In genomic region chr13:29704648-29705047, GRCh38 we compare ENCODE assay signal across 21 cellular contexts.
DNase-seq lines count a peak whose midpoint lies in the region; ATAC-seq and TF ChIP-seq lines count a peak whose summit lies in the region.
"Had no signal": no experiment of that assay in that cellular context is flagged by ENCODE, and none has a peak within 500 bp of the region (broad histone marks: within the 10 kb centered on the region; RNA-seq: fewer than 3 reads in every experiment).

No MANE protein-coding gene starts in this region.

- TF ChIP-seq POLR2A in heart left ventricle (IDR thresholded peaks at IDR 0.05) = no peak

- H3K36me3 ChIP-seq in heart left ventricle = no peaks in the 10 kb centered on the region
- H3K36me3 ChIP-seq: ascending aorta, tibial artery had no signal

- no peak overlapping the region for H3K27ac ChIP-seq in heart left ventricle
- H3K27ac ChIP-seq: ascending aorta, tibial artery had no signal

- intact Hi-C loops in heart left ventricle (cut with DNase I) = loop anchor here in 3 of 10 donors (2.0 to 10.0 kb wide), 3 partner anchors 90 to 196 kb away; no protein-coding TSS in a partner anchor

- peaks cover 0 to 23% (median 11%) of the 10 kb centered on the region in 12 donors for H3K4me1 ChIP-seq in heart left ventricle
- H3K4me1 ChIP-seq: ascending aorta, Caco-2 had no signal

- H3K27me3 ChIP-seq in heart left ventricle = peaks cover 0 to 3% (median 0%) of the 10 kb centered on the region in 9 donors
- H3K27me3 ChIP-seq: ascending aorta, tibial artery had no signal

- TF ChIP-seq CTCF in heart left ventricle (IDR thresholded peaks at IDR 0.05) = no peak

- no peak overlapping the region for H3K4me3 ChIP-seq in heart left ventricle
- H3K4me3 ChIP-seq: ascending aorta, tibial artery had no signal

- WGBS in heart left ventricle, 4 donors = 6 to 10% (median 8%) methylated on average over 3 of the region's 3 CpGs

- DNase-seq in ELR (ENCODE audit: low read depth) = peak; percentile 16
- peak in 3 of 5 donors; percentile 21 to 63 (median 54) for DNase-seq in heart left ventricle
- peak; percentile 32 for DNase-seq in retina
- DNase-seq in SHP77 treated with DMSO at 0.1 percent for 48 hours (lab: John Stamatoyannopoulos, UW) = no peak
- DNase-seq in pons (ENCODE audit: low spot score) = no peak
- DNase-seq in amygdala (lab: John Stamatoyannopoulos, UW) = no peak
- DNase-seq: activated B cell treated with CpG ODN at 0.5 μM for 24 hours; activated CD4-positive, alpha-beta memory T cell treated with anti-CD3 and anti-CD28 coated beads, Interleukin-2, amount 10 ng/mL, durations not matched to agents 7 days and 5 days; activated naive CD4-positive, alpha-beta T cell treated with Interleukin-2 at 50 U/mL for 16 hours; Caco-2; EL; GOT3; Kasumi-1; left colon; NCI-H1105 treated with DMSO at 0.1 percent for 48 hours; nucleus accumbens; OCI-M1; stimulated activated naive CD4-positive, alpha-beta T cell; tibial artery had no signal

- no peaks in the 10 kb centered on the region for H3K9me3 ChIP-seq in heart left ventricle
- H3K9me3 ChIP-seq: ascending aorta, Caco-2, tibial artery had no signal

- peak; percentile 64 for ATAC-seq in SK-N-SH treated with all-trans-retinoic acid at 6 μM for 48 hours
- peak; percentile 61 to 85 (median 70) for ATAC-seq in heart left ventricle
- ATAC-seq: left colon had no signal

TF ChIP-seq in SK-N-SH treated with all-trans-retinoic acid at 6 μM for 48 hours, 23 proteins besides CTCF, POLR2A, EP300 and RAD21:
- TF ChIP-seq ISL1 (CRISPR knock-in tag; IDR thresholded peaks at IDR 0.05) (no peak), GLIS3 (CRISPR knock-in tag; IDR thresholded peaks at IDR 0.05) (no peak), POU6F1 (CRISPR knock-in tag; IDR thresholded peaks at IDR 0.05; ENCODE audit: borderline replicate concordance, low read depth) (no peak), TCF4 (CRISPR knock-in tag; IDR thresholded peaks at IDR 0.05; ENCODE audit: borderline replicate concordance) (peak; percentile 29; the same call in 1 of the 2 replicates)
- TF ChIP-seq, protein P1, sequence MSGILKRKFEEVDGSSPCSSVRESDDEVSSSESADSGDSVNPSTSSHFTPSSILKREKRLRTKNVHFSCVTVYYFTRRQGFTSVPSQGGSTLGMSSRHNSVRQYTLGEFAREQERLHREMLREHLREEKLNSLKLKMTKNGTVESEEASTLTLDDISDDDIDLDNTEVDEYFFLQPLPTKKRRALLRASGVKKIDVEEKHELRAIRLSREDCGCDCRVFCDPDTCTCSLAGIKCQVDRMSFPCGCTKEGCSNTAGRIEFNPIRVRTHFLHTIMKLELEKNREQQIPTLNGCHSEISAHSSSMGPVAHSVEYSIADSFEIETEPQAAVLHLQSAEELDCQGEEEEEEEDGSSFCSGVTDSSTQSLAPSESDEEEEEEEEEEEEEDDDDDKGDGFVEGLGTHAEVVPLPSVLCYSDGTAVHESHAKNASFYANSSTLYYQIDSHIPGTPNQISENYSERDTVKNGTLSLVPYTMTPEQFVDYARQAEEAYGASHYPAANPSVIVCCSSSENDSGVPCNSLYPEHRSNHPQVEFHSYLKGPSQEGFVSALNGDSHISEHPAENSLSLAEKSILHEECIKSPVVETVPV (CRISPR knock-in tag; IDR thresholded peaks at IDR 0.05) = no peak

Comparison
In these comparisons a context has a peak if more than half of its experiments do, and no peak if none do; other contexts are left out.
1. DNase-seq: peak in ELR (single experiment), heart left ventricle (3 of 5) and retina (single experiment); none in SHP77 treated with DMSO at 0.1 percent for 48 hours (single experiment), pons (single experiment) and amygdala (0 of 56).